ENCODE assay signal across 12 cellular contexts in the genomic region with DNA sequence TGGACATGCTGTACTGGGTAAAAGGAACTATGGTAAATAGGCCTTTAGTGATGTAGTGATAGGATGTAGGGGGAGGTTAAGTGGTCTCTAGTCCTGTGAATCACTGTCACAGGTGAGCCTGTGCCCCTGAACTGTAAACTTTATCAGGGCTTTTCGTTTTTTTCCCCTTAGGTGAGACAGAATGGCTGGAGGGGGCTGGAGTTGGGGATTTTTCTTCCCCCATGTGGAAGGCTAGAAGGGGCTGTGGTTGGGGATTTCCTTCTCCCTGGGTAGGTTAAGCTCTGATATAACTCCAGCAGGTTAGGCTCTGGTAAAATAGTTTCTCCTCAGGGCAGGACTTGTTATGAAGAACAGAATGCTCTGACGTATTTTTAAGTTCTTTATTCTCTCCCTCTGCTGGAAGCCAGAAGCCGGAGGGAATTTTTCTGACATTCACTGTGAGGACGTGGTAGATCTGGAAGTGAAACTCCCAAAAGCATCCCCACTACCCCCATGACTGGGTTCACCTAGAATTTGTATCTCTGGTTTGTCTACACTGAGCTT. TPM values are rescaled to one million over a fixed set of nuclear protein-coding genes. Genes with fewer than 3 reads are reported as not detected.
A peak's percentile ranks its signal among the peaks of the same experiment; 100 is the strongest.
DNase-seq lines count a peak whose midpoint lies in the region; ATAC-seq and TF ChIP-seq lines count a peak whose summit lies in the region.
"Had no signal": no experiment of that assay in that cellular context is flagged by ENCODE, and none has a peak within 500 bp of the region (broad histone marks: within the 10 kb centered on the region; RNA-seq: fewer than 3 reads in every experiment).

No MANE protein-coding gene starts in this region.

- H3K14ac ChIP-seq in neuronal stem cell (ENCODE audit: low read length): no peak overlapping the region

- no peak overlapping the region for H3K4me2 ChIP-seq in neuronal stem cell (ENCODE audit: insufficient read depth, low read length, poor library complexity, severe bottlenecking)

- no peak overlapping the region for H2BK5ac ChIP-seq in neuronal stem cell (ENCODE audit: low read length)

- DNase-seq in effector memory CD8-positive, alpha-beta T cell: no peak
- no peak for DNase-seq in HCEC 1CT
- DNase-seq in NCI-H524 (lab: John Stamatoyannopoulos, UW): no peak
- no peak for DNase-seq in neuronal stem cell (ENCODE audit: low spot score)
- no peak for DNase-seq in dorsolateral prefrontal cortex
- DNase-seq: DMS 273 treated with DMSO at 0.1 percent for 48 hours, MM.1S, NCI-H524 treated with DMSO at 0.1 percent for 48 hours had no signal

- H2AK5ac ChIP-seq in neuronal stem cell (ENCODE audit: low read depth, low read length): no peak overlapping the region

- H4K8ac ChIP-seq in neuronal stem cell (ENCODE audit: low read depth, low read length): no peak overlapping the region

- no peak overlapping the region for H3K9ac ChIP-seq in neuronal stem cell (ENCODE audit: low read depth, low read length, poor library complexity)

- H3K36me3 Mint-ChIP-seq in effector memory CD8-positive, alpha-beta T cell (ENCODE audit: insufficient read depth): peaks cover 54% of the 10 kb centered on the region

- H3K9me3 Mint-ChIP-seq in effector memory CD8-positive, alpha-beta T cell: no peaks in the 10 kb centered on the region

- H3K27ac ChIP-seq in neuronal stem cell (replicated peaks; ENCODE audit: low read length) (no peak overlapping the region), dorsolateral prefrontal cortex (no peak overlapping the region)
- H3K27ac ChIP-seq: skin epidermis had no signal

- H3K4me3 ChIP-seq in neuronal stem cell (ENCODE audit: low read length in 2 of 2) (no peak overlapping the region), dorsolateral prefrontal cortex (no peak overlapping the region)
- H3K4me3 ChIP-seq: skin epidermis had no signal

- no peaks in the 10 kb centered on the region for H3K27me3 Mint-ChIP-seq in effector memory CD8-positive, alpha-beta T cell

- H3K27me3 ChIP-seq in neuronal stem cell (ENCODE audit: control insufficient read depth in 3 of 3, insufficient read depth in 3 of 3, low read depth in 1 of 3, low read length in 3 of 3) (no peaks in the 10 kb centered on the region), dorsolateral prefrontal cortex (no peaks in the 10 kb centered on the region)

- peak; percentile 58 for ATAC-seq in GM18517 (IDR thresholded peaks at IDR 0.05; ENCODE audit: unreplicated experiment)
- ATAC-seq in GM21447 (IDR thresholded peaks at IDR 0.05; ENCODE audit: unreplicated experiment): peak; percentile 66
- peak; percentile 49 for ATAC-seq in HG03095 (IDR thresholded peaks at IDR 0.05; ENCODE audit: unreplicated experiment)
- ATAC-seq in effector memory CD8-positive, alpha-beta T cell (replicated peaks): peak; percentile 17

- H2BK120ac ChIP-seq in neuronal stem cell (ENCODE audit: low read depth, low read length): no peak overlapping the region

- no peak overlapping the region for H4K91ac ChIP-seq in neuronal stem cell (ENCODE audit: low read depth, low read length, poor library complexity)

- WGBS in neuronal stem cell (ENCODE audit: extremely low coverage in 2 of 2, insufficient read length in 2 of 2, insufficient replicate concordance in 1 of 2), 2 donors: no CpG with 5 or more reads among the region's 4 CpGs

- no peak overlapping the region for H3K23ac ChIP-seq in neuronal stem cell (ENCODE audit: low read depth, low read length, poor library complexity)

- TF ChIP-seq CTCF in dorsolateral prefrontal cortex (IDR thresholded peaks at IDR 0.05 in 54 of 56, conservative IDR thresholded peaks at IDR 0.05 in 2 of 56; ENCODE audit: low read depth in 1 of 56, partially characterized antibody in 56 of 56): no peak

- H3K18ac ChIP-seq in neuronal stem cell (ENCODE audit: low read length): no peak overlapping the region

- no peak overlapping the region for H2AFZ ChIP-seq in neuronal stem cell (ENCODE audit: low read length)

- H3K4me1 ChIP-seq in neuronal stem cell (ENCODE audit: control insufficient read depth in 2 of 2, insufficient read depth in 1 of 2, low read depth in 1 of 2, low read length in 2 of 2): no peaks in the 10 kb centered on the region

- no peak overlapping the region for H3K4ac ChIP-seq in neuronal stem cell (ENCODE audit: low read length)

- H3K79me1 ChIP-seq in neuronal stem cell (ENCODE audit: low read depth, low read length): no peaks in the 10 kb centered on the region

- H3K4me1 Mint-ChIP-seq in effector memory CD8-positive, alpha-beta T cell (ENCODE audit: low read depth in 2 of 2): peaks cover 25 to 53% of the 10 kb centered on the region in 2 donors

- no peak overlapping the region for H3K4me3 Mint-ChIP-seq in effector memory CD8-positive, alpha-beta T cell

- peaks cover 6 to 91% of the 10 kb centered on the region in 2 donors for H3K36me3 ChIP-seq in neuronal stem cell (replicated peaks in 1 of 2; ENCODE audit: control insufficient read depth in 2 of 2, insufficient read depth in 2 of 2, low read length in 2 of 2)

- no peak overlapping the region for H2BK15ac ChIP-seq in neuronal stem cell (ENCODE audit: low read length)

- intact Hi-C loops in dorsolateral prefrontal cortex (cut with DNase I): no loop called here

- no peak overlapping the region for H2BK12ac ChIP-seq in neuronal stem cell (ENCODE audit: low read length)

- H3K27ac Mint-ChIP-seq in effector memory CD8-positive, alpha-beta T cell: peak overlapping the region in 1 of 2 donors; percentile 55

- H3K9me3 ChIP-seq in neuronal stem cell (replicated peaks in 1 of 2; ENCODE audit: control insufficient read depth in 2 of 2, insufficient read depth in 1 of 2, low read depth in 1 of 2, low read length in 2 of 2): peaks cover 0 to 35% of the 10 kb centered on the region in 2 donors

RNA-seq across cellular contexts. Expression of a gene that starts 28.5 kb away (rescaled TPM):
- polyA plus RNA-seq in neuronal stem cell (2013, experiment 1 of 2): 14.6 TPM
- polyA plus RNA-seq in neuronal stem cell (2013, experiment 2 of 2): 15.1 TPM
- total RNA-seq in dorsolateral prefrontal cortex: 10 to 100 TPM; 45.3 to 68.9 (median 55.6) TPM

RNA-seq across cellular contexts. Expression of a gene that starts 39.7 kb away (rescaled TPM):
- polyA plus RNA-seq in neuronal stem cell (2013, experiment 1 of 2): 148 TPM
- 156 TPM for polyA plus RNA-seq in neuronal stem cell (2013, experiment 2 of 2)
- total RNA-seq in dorsolateral prefrontal cortex: 10 to 100 TPM; 20.5 to 54.5 (median 29.5) TPM
